Comparison of ENCODE assay signal across 26 cellular contexts in the genomic region with DNA sequence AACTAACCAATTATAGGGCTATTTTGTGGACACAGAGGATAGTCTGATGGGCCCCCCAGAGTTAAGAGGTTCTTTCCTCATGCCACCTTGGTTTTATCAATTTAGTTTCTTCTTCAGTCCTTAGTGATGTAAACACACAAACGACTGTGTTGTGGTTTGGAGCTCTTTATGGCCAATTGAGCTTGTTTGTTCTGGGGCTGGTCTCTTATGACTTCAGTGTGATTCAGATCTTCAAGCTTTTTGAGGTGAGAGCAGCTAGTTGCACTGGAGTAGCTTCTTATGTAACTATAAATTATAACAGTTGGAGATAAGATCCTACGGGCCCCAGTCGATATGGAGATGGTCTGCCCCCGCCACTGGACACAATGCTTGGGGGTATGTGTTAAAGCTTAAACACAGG. TPM values are rescaled to one million over a fixed set of nuclear protein-coding genes. Genes with fewer than 3 reads are reported as not detected.
A peak's percentile ranks its signal among the peaks of the same experiment; 100 is the strongest.
DNase-seq lines count a peak whose midpoint lies in the region; ATAC-seq and TF ChIP-seq lines count a peak whose summit lies in the region.
"Had no signal": no experiment of that assay in that cellular context is flagged by ENCODE, and none has a peak within 500 bp of the region (broad histone marks: within the 10 kb centered on the region; RNA-seq: fewer than 3 reads in every experiment).

No MANE protein-coding gene starts in this region.

- H3K9ac ChIP-seq in PC-3 (ENCODE audit: low read length): no peak overlapping the region
- H3K9ac ChIP-seq: BLaER1 treated with 17β-estradiol and CSF1 and Interleukin-3, amounts not matched to agents 10 nM and 100 nM had no signal

- no peak for TF ChIP-seq CTCF in PC-3 (conservative IDR thresholded peaks at IDR 0.05; ENCODE audit: low read depth, low read length)

- intact Hi-C loops in PC-3 (cut with micrococcal nuclease) (no loop called here), aorta (cut with DNase I) (no loop called here)

- H3K27ac ChIP-seq in PC-3 (ENCODE audit: low read length) (no peak overlapping the region), epithelial cell of prostate (no peak overlapping the region), aorta (ENCODE audit: low read depth in 1 of 2, low read length in 2 of 2) (no peak overlapping the region)
- H3K27ac ChIP-seq: A549; BLaER1 treated with 17β-estradiol and CSF1 and Interleukin-3, amounts not matched to agents 10 nM and 100 nM had no signal

- POLR2A ChIA-PET in PC-3 (lab: Charles Lee; ENCODE audit: unreplicated experiment): no interaction called here
- POLR2A ChIA-PET in HEK293T (lab: Yijun Ruan, JAX): no interaction called here

- H4K20me1 ChIP-seq in PC-3 (ENCODE audit: low read length): no peaks in the 10 kb centered on the region
- H4K20me1 ChIP-seq: BLaER1 treated with 17β-estradiol and CSF1 and Interleukin-3, amounts not matched to agents 10 nM and 100 nM had no signal

- H3K9me2 ChIP-seq in PC-3 (replicated peaks; ENCODE audit: low read length): no peaks in the 10 kb centered on the region

- H2AFZ ChIP-seq in PC-3 (ENCODE audit: low read length): no peak overlapping the region
- H2AFZ ChIP-seq: GM23338 had no signal

- peaks cover 11% of the 10 kb centered on the region for H3K4me1 ChIP-seq in PC-3 (ENCODE audit: insufficient read depth, low read length)
- H3K4me1 ChIP-seq in aorta (ENCODE audit: control insufficient read depth in 1 of 2, insufficient read depth in 2 of 2, low read length in 2 of 2): no peaks in the 10 kb centered on the region
- H3K4me1 ChIP-seq: A549; BE2C; BLaER1 treated with 17β-estradiol and CSF1 and Interleukin-3, amounts not matched to agents 10 nM and 100 nM had no signal

- WGBS in aorta, 2 donors: 80 to 81% methylated on average over 4 of the region's 4 CpGs

- H3K4me2 ChIP-seq in PC-3 (ENCODE audit: low read length): no peak overlapping the region
- H3K4me2 ChIP-seq: A549; BLaER1 treated with 17β-estradiol and CSF1 and Interleukin-3, amounts not matched to agents 10 nM and 100 nM; GM23338 had no signal

- ATAC-seq in PC-3: peak; percentile 84
- ATAC-seq in HG02763 (IDR thresholded peaks at IDR 0.05; ENCODE audit: unreplicated experiment): no peak
- no peak for ATAC-seq in aorta (ENCODE audit: low FRiP score)
- ATAC-seq: A549, GM23338, HCT116 had no signal

- no peaks in the 10 kb centered on the region for H3K27me3 ChIP-seq in PC-3 (ENCODE audit: low read length)
- H3K27me3 ChIP-seq in aorta (ENCODE audit: control insufficient read depth in 1 of 2, insufficient read depth in 2 of 2, low read length in 1 of 2): no peaks in the 10 kb centered on the region
- H3K27me3 ChIP-seq: BLaER1 treated with 17β-estradiol and CSF1 and Interleukin-3, amounts not matched to agents 10 nM and 100 nM had no signal

- H3K36me3 ChIP-seq in PC-3 (ENCODE audit: low read depth, low read length) (no peaks in the 10 kb centered on the region), aorta (ENCODE audit: control insufficient read depth in 1 of 2, insufficient read depth in 2 of 2, low read length in 1 of 2) (no peaks in the 10 kb centered on the region)
- H3K36me3 ChIP-seq: BE2C; BLaER1 treated with 17β-estradiol and CSF1 and Interleukin-3, amounts not matched to agents 10 nM and 100 nM had no signal

- BruUV-seq in PC-3 (replicated peaks; lab: Mats Ljungman, UMichigan): no TSS peak

- no peak overlapping the region for H3K4me3 ChIP-seq in Jurkat, Clone E6-1 (ENCODE audit: low read length)
- H3K4me3 ChIP-seq in PC-3 (ENCODE audit: low read length) (no peak overlapping the region), aorta (ENCODE audit: low read length in 2 of 2) (no peak overlapping the region)
- H3K4me3 ChIP-seq: A549; BLaER1 treated with 17β-estradiol and CSF1 and Interleukin-3, amounts not matched to agents 10 nM and 100 nM; GM23338 had no signal

- CTCF ChIA-PET in PC-3 (lab: Charles Lee) (no interaction called here), HEK293T (lab: Yijun Ruan, JAX) (no interaction called here)

- no peaks in the 10 kb centered on the region for H3F3A ChIP-seq in PC-3 (ENCODE audit: low read length, unreplicated experiment)

- H3K9me3 ChIP-seq in PC-3 (ENCODE audit: low read length) (no peaks in the 10 kb centered on the region), aorta (ENCODE audit: control insufficient read depth, low read length) (peaks cover 2% of the 10 kb centered on the region)
- H3K9me3 ChIP-seq: A549; BE2C; BLaER1 treated with 17β-estradiol and CSF1 and Interleukin-3, amounts not matched to agents 10 nM and 100 nM had no signal

- peak; percentile 4 for DNase-seq in Jurkat, Clone E6-1 (ENCODE audit: low read depth, low spot score)
- DNase-seq in PC-3 (peak; percentile 63), epithelial cell of prostate (ENCODE audit: low read depth, low spot score) (peak; percentile 26), renal cortical epithelial cell (ENCODE audit: low read depth) (peak; percentile 63), HEK293T (ENCODE audit: extremely low spot score) (no peak), aorta (no peak)
- DNase-seq: 8988T; ACHN; AML-193; BE2C; CD4-positive, alpha-beta T cell; CD8-positive, alpha-beta memory T cell; DMS 273 treated with DMSO at 0.1 percent for 48 hours; DMS79 treated with DMSO at 0.1 percent for 48 hours; GF-D8; H9; HFFc6 had no signal

- no peaks in the 10 kb centered on the region for H3K79me2 ChIP-seq in PC-3 (ENCODE audit: low read length)

TF ChIP-seq in HEK293T, 16 proteins besides CTCF, POLR2A, EP300 and RAD21:
- TF ChIP-seq SP1 (IDR thresholded peaks at IDR 0.05) (no peak), HDGF (IDR thresholded peaks at IDR 0.05; ENCODE audit: borderline replicate concordance) (no peak)
TF ChIP-seq in HEK293T: peak in this region for 0.

RNA-seq across cellular contexts. Expression of gene GJB6, which starts 22.0 kb away (rescaled TPM):
- not detected for polyA plus RNA-seq in Jurkat, Clone E6-1 (2012; ENCODE audit: insufficient read depth, insufficient read length)
- total RNA-seq in PC-3 (2014; rRNA removed): 0.52 and 0.84 TPM in 2 replicates
- not detected in 2 replicates for total RNA-seq in renal cortical epithelial cell
- total RNA-seq in aorta: not detected
- under 1 TPM in 1 of 2 donors, not detected in 1; 0.25 TPM for polyA plus RNA-seq in aorta
- total RNA-seq: Daoy, G401, GM23338, H4, H9, HFFc6 had no signal
- polyA plus RNA-seq: CD14-positive monocyte; CD8-positive, alpha-beta memory T cell; GM23338 had no signal

Comparison
In these comparisons a context has a peak if more than half of its experiments do, and no peak if none do; other contexts are left out.
1. DNase-seq: peak in Jurkat, Clone E6-1 (single experiment), PC-3 (single experiment), epithelial cell of prostate (single experiment) and renal cortical epithelial cell (single experiment); none in HEK293T (single experiment) and aorta (0 of 2).